8 cellular contexts compared by ENCODE assay signal in genomic region chr16:154223-155030, GRCh38. TPM values are rescaled to one million over a fixed set of nuclear protein-coding genes. Genes with fewer than 3 reads are reported as not detected.
DNase-seq lines count a peak whose midpoint lies in the region; ATAC-seq and TF ChIP-seq lines count a peak whose summit lies in the region.

No MANE protein-coding gene starts in this region.

- no peak for DNase-seq in activated CD4-positive, alpha-beta T cell treated with anti-CD3 and anti-CD28 coated beads, Interleukin-2, amount 10 ng/mL, durations not matched to agents 7 days and 5 days
- no peak for DNase-seq in activated CD4-positive, alpha-beta T cell treated with anti-CD3 and anti-CD28 coated beads for 1 hour
- peak; percentile 28 for DNase-seq in activated CD4-positive, alpha-beta memory T cell treated with anti-CD3 and anti-CD28 coated beads for 36 hours
- DNase-seq in glomerular visceral epithelial cell (ENCODE audit: extremely low spot score) (peak; percentile 28), progenitor cell of endocrine pancreas (ENCODE audit: low spot score, unreplicated experiment) (no peak), mucosa of gallbladder (ENCODE audit: low spot score) (no peak), amniotic stem cell (lab: John Stamatoyannopoulos, UW) (no peak)

- H3K9me3 Mint-ChIP-seq in activated CD4-positive, alpha-beta T cell treated with anti-CD3 and anti-CD28 coated beads, Interleukin-2, amount 10 ng/mL, durations not matched to agents 7 days and 5 days, result no peaks in the 10 kb centered on the region
- no peaks in the 10 kb centered on the region for H3K9me3 Mint-ChIP-seq in activated CD4-positive, alpha-beta memory T cell treated with anti-CD3 and anti-CD28 coated beads for 36 hours
- H3K9me3 Mint-ChIP-seq in progenitor cell of endocrine pancreas (ENCODE audit: low read depth), result no peaks in the 10 kb centered on the region

- no peak for ATAC-seq in GM18907 (IDR thresholded peaks at IDR 0.05; ENCODE audit: unreplicated experiment)

- no peak overlapping the region for H3K27ac Mint-ChIP-seq in activated CD4-positive, alpha-beta T cell treated with anti-CD3 and anti-CD28 coated beads, Interleukin-2, amount 10 ng/mL, durations not matched to agents 7 days and 5 days
- no peak overlapping the region for H3K27ac Mint-ChIP-seq in activated CD4-positive, alpha-beta memory T cell treated with anti-CD3 and anti-CD28 coated beads for 36 hours
- peak overlapping the region; percentile 9 for H3K27ac Mint-ChIP-seq in progenitor cell of endocrine pancreas

- no peak for TF ChIP-seq CTCF in progenitor cell of endocrine pancreas (IDR thresholded peaks at IDR 0.05; ENCODE audit: unreplicated experiment)

- H3K4me3 Mint-ChIP-seq in activated CD4-positive, alpha-beta T cell treated with anti-CD3 and anti-CD28 coated beads, Interleukin-2, amount 10 ng/mL, durations not matched to agents 7 days and 5 days, result peak overlapping the region; percentile 61
- peak overlapping the region; percentile 45 for H3K4me3 Mint-ChIP-seq in activated CD4-positive, alpha-beta memory T cell treated with anti-CD3 and anti-CD28 coated beads for 36 hours
- peak overlapping the region; percentile 50 for H3K4me3 Mint-ChIP-seq in progenitor cell of endocrine pancreas (ENCODE audit: low read depth)

- intact Hi-C loops in activated CD4-positive, alpha-beta memory T cell treated with anti-CD3 and anti-CD28 coated beads for 36 hours (cut with micrococcal nuclease), result no loop called here

- POLR2A ChIA-PET in activated CD4-positive, alpha-beta T cell treated with anti-CD3 and anti-CD28 coated beads, Interleukin-2, amount 10 ng/mL, durations not matched to agents 7 days and 5 days (lab: Charles Lee), result no interaction called here
- POLR2A ChIA-PET in activated CD4-positive, alpha-beta memory T cell treated with anti-CD3 and anti-CD28 coated beads for 36 hours (lab: Charles Lee), result no interaction called here

- CTCF ChIA-PET in activated CD4-positive, alpha-beta T cell treated with anti-CD3 and anti-CD28 coated beads, Interleukin-2, amount 10 ng/mL, durations not matched to agents 7 days and 5 days (lab: Charles Lee), result no interaction called here
- CTCF ChIA-PET in activated CD4-positive, alpha-beta memory T cell treated with anti-CD3 and anti-CD28 coated beads for 36 hours (lab: Charles Lee), result no interaction called here

- peaks cover 40% of the 10 kb centered on the region for H3K27me3 Mint-ChIP-seq in activated CD4-positive, alpha-beta T cell treated with anti-CD3 and anti-CD28 coated beads, Interleukin-2, amount 10 ng/mL, durations not matched to agents 7 days and 5 days
- peaks cover 21% of the 10 kb centered on the region for H3K27me3 Mint-ChIP-seq in activated CD4-positive, alpha-beta memory T cell treated with anti-CD3 and anti-CD28 coated beads for 36 hours
- H3K27me3 Mint-ChIP-seq in progenitor cell of endocrine pancreas, result peaks cover 64% of the 10 kb centered on the region

- H3K4me1 Mint-ChIP-seq in activated CD4-positive, alpha-beta T cell treated with anti-CD3 and anti-CD28 coated beads, Interleukin-2, amount 10 ng/mL, durations not matched to agents 7 days and 5 days, result peaks cover 5% of the 10 kb centered on the region
- peaks cover 5% of the 10 kb centered on the region for H3K4me1 Mint-ChIP-seq in activated CD4-positive, alpha-beta memory T cell treated with anti-CD3 and anti-CD28 coated beads for 36 hours (ENCODE audit: low read depth)
- H3K4me1 Mint-ChIP-seq in progenitor cell of endocrine pancreas (ENCODE audit: low read depth), result peaks cover 3% of the 10 kb centered on the region

- no peaks in the 10 kb centered on the region for H3K36me3 Mint-ChIP-seq in activated CD4-positive, alpha-beta T cell treated with anti-CD3 and anti-CD28 coated beads, Interleukin-2, amount 10 ng/mL, durations not matched to agents 7 days and 5 days (ENCODE audit: low read depth)
- no peaks in the 10 kb centered on the region for H3K36me3 Mint-ChIP-seq in activated CD4-positive, alpha-beta memory T cell treated with anti-CD3 and anti-CD28 coated beads for 36 hours
- no peaks in the 10 kb centered on the region for H3K36me3 Mint-ChIP-seq in progenitor cell of endocrine pancreas (ENCODE audit: insufficient read depth)

RNA-seq across cellular contexts. Expression of gene HBZ, which starts 2.0 kb away (rescaled TPM):
- total RNA-seq in activated CD4-positive, alpha-beta T cell treated with anti-CD3 and anti-CD28 coated beads, Interleukin-2, amount 10 ng/mL, durations not matched to agents 7 days and 5 days, result not detected
- total RNA-seq in activated CD4-positive, alpha-beta memory T cell treated with anti-CD3 and anti-CD28 coated beads for 36 hours, result not detected
- total RNA-seq in progenitor cell of endocrine pancreas (not detected in 2 replicates), mucosa of gallbladder (0.95 TPM)

RNA-seq across cellular contexts. Expression of gene HBM, which starts 11.4 kb away (rescaled TPM):
- total RNA-seq in activated CD4-positive, alpha-beta T cell treated with anti-CD3 and anti-CD28 coated beads, Interleukin-2, amount 10 ng/mL, durations not matched to agents 7 days and 5 days, result not detected
- total RNA-seq in activated CD4-positive, alpha-beta memory T cell treated with anti-CD3 and anti-CD28 coated beads for 36 hours, result not detected
- total RNA-seq in progenitor cell of endocrine pancreas (not detected in 2 replicates), mucosa of gallbladder (not detected)

RNA-seq across cellular contexts. Expression of gene NPRL3, which starts 16.0 kb away (rescaled TPM):
- total RNA-seq in activated CD4-positive, alpha-beta T cell treated with anti-CD3 and anti-CD28 coated beads, Interleukin-2, amount 10 ng/mL, durations not matched to agents 7 days and 5 days, result 10 to 100 TPM; 37.7 to 38.9 TPM
- 10 to 100 TPM; 36.6 to 42.9 TPM for total RNA-seq in activated CD4-positive, alpha-beta memory T cell treated with anti-CD3 and anti-CD28 coated beads for 36 hours
- total RNA-seq in progenitor cell of endocrine pancreas (55.0 and 60.8 TPM in 2 replicates), mucosa of gallbladder (29.5 TPM)

RNA-seq across cellular contexts. Expression of gene HBA2, which starts 18.2 kb away (rescaled TPM):
- under 1 TPM in 1 of 2 experiments, not detected in 1; 0.40 TPM for total RNA-seq in activated CD4-positive, alpha-beta T cell treated with anti-CD3 and anti-CD28 coated beads, Interleukin-2, amount 10 ng/mL, durations not matched to agents 7 days and 5 days
- not detected for total RNA-seq in activated CD4-positive, alpha-beta memory T cell treated with anti-CD3 and anti-CD28 coated beads for 36 hours
- not detected in 2 replicates for total RNA-seq in progenitor cell of endocrine pancreas
- 30.0 TPM for total RNA-seq in mucosa of gallbladder

RNA-seq across cellular contexts. Expression of gene HBA1, which starts 22.1 kb away (rescaled TPM):
- total RNA-seq in activated CD4-positive, alpha-beta T cell treated with anti-CD3 and anti-CD28 coated beads, Interleukin-2, amount 10 ng/mL, durations not matched to agents 7 days and 5 days, result not detected
- total RNA-seq in activated CD4-positive, alpha-beta memory T cell treated with anti-CD3 and anti-CD28 coated beads for 36 hours, result not detected
- total RNA-seq in progenitor cell of endocrine pancreas (not detected in 2 replicates), mucosa of gallbladder (54.8 TPM)

Comparison
In these comparisons a context has a peak if more than half of its experiments do, and no peak if none do; other contexts are left out.
1. DNase-seq: peak in activated CD4-positive, alpha-beta memory T cell treated with anti-CD3 and anti-CD28 coated beads for 36 hours (single experiment) and glomerular visceral epithelial cell (single experiment); none in activated CD4-positive, alpha-beta T cell treated with anti-CD3 and anti-CD28 coated beads, Interleukin-2, amount 10 ng/mL, durations not matched to agents 7 days and 5 days (single experiment), activated CD4-positive, alpha-beta T cell treated with anti-CD3 and anti-CD28 coated beads for 1 hour (single experiment), progenitor cell of endocrine pancreas (single experiment), mucosa of gallbladder (single experiment) and amniotic stem cell (single experiment).
2. Peak in every context shown above with its lines, with median percentiles within 50 percentile points of each other: H3K4me3 Mint-ChIP-seq.